In genomic region chr20:1391640-1392442, GRCh38 we compare ENCODE assay signal across 8 cellular contexts. TPM values are rescaled to one million over a fixed set of nuclear protein-coding genes. Genes with fewer than 3 reads are reported as not detected.
DNase-seq lines count a peak whose midpoint lies in the region; ATAC-seq, FAIRE-seq and TF ChIP-seq lines count a peak whose summit lies in the region.

No MANE protein-coding gene starts in this region.

- POLR2A ChIA-PET in GM12878 (lab: Charles Lee) = interaction anchor here (0.5 to 5.8 kb wide), 8 partner anchors 9 to 271 kb away, joined by 3 to 76 read pairs (median 8); partner anchors contain the start of gene SDCBP2

- TF ChIP-seq CTCF in GM12878 (IDR thresholded peaks at IDR 0.05 in 2 of 3, conservative IDR thresholded peaks at IDR 0.05 in 1 of 3; ENCODE audit: control insufficient read depth in 2 of 3, extremely low read depth in 1 of 3, insufficient read depth in 1 of 3, low read depth in 3 of 3, low read length in 3 of 3) (no peak), keratinocyte (optimal IDR thresholded peaks at IDR 0.05 in 1 of 3, IDR thresholded peaks at IDR 0.05 in 1 of 3, conservative IDR thresholded peaks at IDR 0.05 in 1 of 3; ENCODE audit: extremely low read depth in 1 of 3, insufficient read depth in 2 of 3, low read length in 3 of 3) (no peak)

- CTCF ChIA-PET in GM12878 (lab: Yijun Ruan, JAX) = interaction anchor here (0.7 to 5.2 kb wide), 12 partner anchors 8 to 130 kb away, joined by 3 to 41 read pairs (median 6); partner anchors contain the start of gene SDCBP2

- peak overlapping the region; percentile 86 for H3K27ac Mint-ChIP-seq in stimulated activated naive B cell treated with anti-CD40 and anti-IgM and Interleukin-4, amounts not matched to agents 10 μg/mL and 1 μg/mL and 100 μg/mL, for 72 hours

- H3K36me3 ChIP-seq in GM12878 (ENCODE audit: control insufficient read depth in 2 of 2, insufficient read depth in 2 of 2, low read length in 1 of 2) (no peaks in the 10 kb centered on the region; a peak in 1 of 4 replicates), keratinocyte (ENCODE audit: control insufficient read depth in 2 of 2, extremely low read depth in 1 of 2, insufficient read depth in 2 of 2, low read length in 2 of 2) (peaks cover 11 to 20% of the 10 kb centered on the region in 2 experiments)

- H3K27ac ChIP-seq in GM12878 (ENCODE audit: control insufficient read depth, insufficient read depth) (peak overlapping the region; percentile 67), keratinocyte (ENCODE audit: control insufficient read depth, insufficient read depth, low read length) (peak overlapping the region; percentile 61)

- FAIRE-seq in GM12878 (lab: Jason Lieb, UNC) (no peak), keratinocyte (lab: Jason Lieb, UNC) (peak; percentile 43)

- H3K4me3 ChIP-seq in GM12878 = peak overlapping the region; percentile 99
- peak overlapping the region; percentile 79 to 93 (median 81) for H3K4me3 ChIP-seq in keratinocyte (ENCODE audit: control insufficient read depth in 2 of 3, extremely low read depth in 1 of 3, insufficient read depth in 2 of 3, low read depth in 1 of 3, low read length in 3 of 3)

- DNase-seq in EL (peak; percentile 77), NOMO-1 treated with DMSO at 0.1 percent for 48 hours (lab: John Stamatoyannopoulos, UW; ENCODE audit: unreplicated experiment) (peak; percentile 44), GM12878 (ENCODE audit: low read depth, low spot score) (no peak), keratinocyte (ENCODE audit: low read depth, low spot score) (no peak), mucosa of gallbladder (ENCODE audit: low spot score) (no peak), inferior parietal cortex (ENCODE audit: extremely low spot score) (no peak), retina (no peak)
- no peak for DNase-seq in stimulated activated naive B cell treated with anti-CD40 and anti-IgM and Interleukin-4, amounts not matched to agents 10 μg/mL and 1 μg/mL and 100 μg/mL, for 72 hours

- SMC1A ChIA-PET in GM12878 (lab: Charles Lee; ENCODE audit: uncharacterized antibody, unreplicated experiment) = interaction anchor here (0.8 to 5.8 kb wide), 12 partner anchors 10 to 79 kb away, joined by 3 to 52 read pairs (median 5); partner anchors contain the start of gene SDCBP2

- H3K27me3 Mint-ChIP-seq in stimulated activated naive B cell treated with anti-CD40 and anti-IgM and Interleukin-4, amounts not matched to agents 10 μg/mL and 1 μg/mL and 100 μg/mL, for 72 hours = no peaks in the 10 kb centered on the region

- H3K4me1 Mint-ChIP-seq in stimulated activated naive B cell treated with anti-CD40 and anti-IgM and Interleukin-4, amounts not matched to agents 10 μg/mL and 1 μg/mL and 100 μg/mL, for 72 hours = peaks cover 46 to 72% of the 10 kb centered on the region in 2 donors

- peaks cover 8 to 24% of the 10 kb centered on the region in 2 donors for H3K36me3 Mint-ChIP-seq in stimulated activated naive B cell treated with anti-CD40 and anti-IgM and Interleukin-4, amounts not matched to agents 10 μg/mL and 1 μg/mL and 100 μg/mL, for 72 hours

- H3K27me3 ChIP-seq in GM12878 (replicated peaks in 1 of 2; ENCODE audit: control insufficient read depth in 2 of 2, insufficient read depth in 2 of 2, low read length in 1 of 2) (no peaks in the 10 kb centered on the region; a peak in 1 of 4 replicates), keratinocyte (ENCODE audit: control insufficient read depth, extremely low read depth, insufficient read depth, low read length) (no peaks in the 10 kb centered on the region)

- H3K4me2 ChIP-seq in GM12878 (ENCODE audit: control insufficient read depth, insufficient read depth) (peak overlapping the region; percentile 56), keratinocyte (ENCODE audit: control insufficient read depth, extremely low read depth, insufficient read depth, low read depth, low read length) (peak overlapping the region; percentile 70)

- in situ Hi-C loops in GM12878 (cut with MboI) = no loop called here

- H3K4me1 ChIP-seq in GM12878 (ENCODE audit: control insufficient read depth, insufficient read depth, low read length) (peaks cover 10% of the 10 kb centered on the region), keratinocyte (ENCODE audit: control insufficient read depth, extremely low read depth, insufficient read depth, low read length) (peaks cover 49% of the 10 kb centered on the region)

- H3K9ac ChIP-seq in GM12878 (ENCODE audit: control insufficient read depth, insufficient read depth, low read length) (peak overlapping the region; percentile 71), keratinocyte (ENCODE audit: control insufficient read depth, extremely low read depth, insufficient read depth, low read length) (peak overlapping the region; percentile 76)

- dilution Hi-C loops in keratinocyte (cut with MboI; ENCODE audit: extremely low pct_ligation_motif_present, low sequenced_read_pairs) = no loop called here

- no peak for TF ChIP-seq EP300 in GM12878 (IDR thresholded peaks at IDR 0.05; ENCODE audit: borderline replicate concordance in 1 of 2, control insufficient read depth in 1 of 2, low read depth in 2 of 2, low read length in 2 of 2)

- WGBS in GM12878 (ENCODE audit: insufficient coverage, insufficient replicate concordance, low lambda C conversion rate, missing lambda C conversion rate) = 7% methylated on average over 15 of the region's 16 CpGs

- no peaks in the 10 kb centered on the region for H3K9me3 ChIP-seq in GM12878 (replicated peaks; ENCODE audit: control insufficient read depth, insufficient read depth, low read length)
- H3K9me3 ChIP-seq in keratinocyte (ENCODE audit: control insufficient read depth, low read depth, low read length) = no peaks in the 10 kb centered on the region

- peak overlapping the region; percentile 96 to 99 for H3K4me3 Mint-ChIP-seq in stimulated activated naive B cell treated with anti-CD40 and anti-IgM and Interleukin-4, amounts not matched to agents 10 μg/mL and 1 μg/mL and 100 μg/mL, for 72 hours

- intact Hi-C loops in GM12878 (cut with micrococcal nuclease; ENCODE audit: unreplicated experiment) = loop anchor here (5.0 kb wide), 2 partner anchors 45 to 275 kb away; partner anchors contain the start of gene PSMF1

- ATAC-seq in GM12878 = peak; percentile 8; the same call in 1 of the 3 replicates
- no peak for ATAC-seq in stimulated activated naive B cell treated with anti-CD40 and anti-IgM and Interleukin-4, amounts not matched to agents 10 μg/mL and 1 μg/mL and 100 μg/mL, for 72 hours (replicated peaks)

- no peak for TF ChIP-seq RAD21 in GM12878 (IDR thresholded peaks at IDR 0.05; ENCODE audit: insufficient read depth, low read depth, low read length)

- H2AFZ ChIP-seq in GM12878 (ENCODE audit: control insufficient read depth, low read depth, low read length) (no peak overlapping the region), keratinocyte (ENCODE audit: control insufficient read depth, low read length) (no peak overlapping the region)

- 0 out of 2 replicates have a peak, but pooled peaks cover 3% of the 10 kb centered on the region for H4K20me1 ChIP-seq in GM12878 (ENCODE audit: control insufficient read depth, insufficient read depth)
- peaks cover 42% of the 10 kb centered on the region for H4K20me1 ChIP-seq in keratinocyte (ENCODE audit: control insufficient read depth, extremely low read depth, insufficient read depth, low read length)

- RAD21 ChIA-PET in GM12878 (lab: Charles Lee; ENCODE audit: unreplicated experiment) = interaction anchor here (0.6 to 3.5 kb wide), 13 partner anchors 8 to 367 kb away, joined by 3 to 37 read pairs (median 4); partner anchors contain the start of gene SDCBP2

- H3K79me2 ChIP-seq in GM12878 (ENCODE audit: control insufficient read depth, insufficient read depth, low read length) (peaks cover 59% of the 10 kb centered on the region), keratinocyte (ENCODE audit: control insufficient read depth, insufficient read depth, low read length) (peaks cover 60% of the 10 kb centered on the region)

- no peak for TF ChIP-seq POLR2A in GM12878 (IDR thresholded peaks at IDR 0.05; ENCODE audit: low read depth, low read length)

- H3K9me3 Mint-ChIP-seq in stimulated activated naive B cell treated with anti-CD40 and anti-IgM and Interleukin-4, amounts not matched to agents 10 μg/mL and 1 μg/mL and 100 μg/mL, for 72 hours = no peaks in the 10 kb centered on the region

- no TSS peak for BruUV-seq in GM12878 (replicated peaks; lab: Mats Ljungman, UMichigan)

- H3K9me1 ChIP-seq in keratinocyte (ENCODE audit: control insufficient read depth, extremely low read depth, insufficient read depth, low read length) = peaks cover 12% of the 10 kb centered on the region

TF ChIP-seq in GM12878, 131 proteins besides CTCF, POLR2A, EP300 and RAD21 (continues in another document):
- TF ChIP-seq HDGF (IDR thresholded peaks at IDR 0.05) (0 out of 2 replicates have a peak, but pooled peaks have one; percentile 25), EED (IDR thresholded peaks at IDR 0.05; ENCODE audit: low read depth) (0 out of 2 replicates have a peak, but pooled peaks have one; percentile 47)

RNA-seq across cellular contexts. Expression of gene FKBP1A, which starts 1.0 kb away (rescaled TPM):
- 70.3 and 80.3 TPM in 2 replicates for total RNA-seq in GM12878 (2013; cell fraction: nucleolus; rRNA removed)
- 88.4 and 103 TPM in 2 replicates for total RNA-seq in GM12878 (2014; rRNA removed)
- total RNA-seq in GM12878 (2014; rRNA removed; fragmentation: Illumina TruSeq; extraction: Trizol) = 121 and 129 TPM in 2 replicates
- 249 and 256 TPM in 2 replicates for total RNA-seq in GM12878 (2021)
- polyA plus RNA-seq in GM12878 (2011; ENCODE audit: low read depth) = 293 TPM
- 412 and 519 TPM in 2 replicates for polyA plus RNA-seq in GM12878 (2011; rRNA removed)
- 500 and 750 TPM in 2 replicates for polyA plus RNA-seq in GM12878 (2011; cell fraction: cytosol; rRNA removed)
- 213 and 233 TPM in 2 replicates for polyA plus RNA-seq in GM12878 (2011; cell fraction: nucleus; rRNA removed)
- polyA plus RNA-seq in GM12878 (2012) = 216 and 253 TPM in 2 replicates
- 687 and 768 TPM in 2 replicates for polyA plus RNA-seq in GM12878 (2014; fragmentation: Illumina TruSeq; extraction: Trizol)
- polyA plus RNA-seq in GM12878 (2014; fragmentation: Nextera tagmentation; extraction: Ambion mirVana) = 100 to 1,000 TPM; 150 to 166 TPM
- 258 and 259 TPM in 2 replicates for polyA plus RNA-seq in GM12878 (2014; rRNA removed)
- polyA plus RNA-seq in GM12878 (2016; fragmentation: Nextera tagmentation; extraction: Ambion mirVana) = 100 to 1,000 TPM; 590 TPM
- 288 and 300 TPM in 2 replicates for polyA minus RNA-seq in GM12878 (2011; rRNA and poly(A)+ RNA removed)
- polyA minus RNA-seq in GM12878 (2011; cell fraction: cytosol; rRNA and poly(A)+ RNA removed) = 71.6 and 94.4 TPM in 2 replicates
- 37.8 and 43.9 TPM in 2 replicates for polyA minus RNA-seq in GM12878 (2011; cell fraction: nucleus; rRNA and poly(A)+ RNA removed)
- 776 to 1,168 TPM (median 1,010 TPM) in 3 replicates for polyA plus RNA-seq in keratinocyte
- polyA plus RNA-seq in keratinocyte (2011; ENCODE audit: low read depth) = 146 TPM
- polyA plus RNA-seq in keratinocyte (2011; cell fraction: cytosol; rRNA removed) = 1,559 and 1,933 TPM in 2 replicates
- 545 and 624 TPM in 2 replicates for polyA plus RNA-seq in keratinocyte (2011; cell fraction: nucleus; rRNA removed)
- polyA plus RNA-seq in keratinocyte (2012; ENCODE audit: low replicate concordance) = 338 and 759 TPM in 2 replicates
- 922 to 1,521 TPM (median 1,297 TPM) in 3 replicates for polyA minus RNA-seq in keratinocyte
- 512 TPM for polyA minus RNA-seq in keratinocyte (2011; cell fraction: cytosol; rRNA and poly(A)+ RNA removed)
- polyA minus RNA-seq in keratinocyte (2011; cell fraction: nucleus; rRNA and poly(A)+ RNA removed) = 117 and 213 TPM in 2 replicates
- total RNA-seq in mucosa of gallbladder = 177 TPM

Comparison
In these comparisons a context has a peak if more than half of its experiments do, and no peak if none do; other contexts are left out.
1. DNase-seq: peak in EL (single experiment) and NOMO-1 treated with DMSO at 0.1 percent for 48 hours (single experiment); none in GM12878 (single experiment), keratinocyte (single experiment), stimulated activated naive B cell treated with anti-CD40 and anti-IgM and Interleukin-4, amounts not matched to agents 10 μg/mL and 1 μg/mL and 100 μg/mL, for 72 hours (single experiment), mucosa of gallbladder (single experiment), inferior parietal cortex (single experiment) and retina (single experiment).